15 cellular contexts compared by ENCODE assay signal in the genomic region with DNA sequence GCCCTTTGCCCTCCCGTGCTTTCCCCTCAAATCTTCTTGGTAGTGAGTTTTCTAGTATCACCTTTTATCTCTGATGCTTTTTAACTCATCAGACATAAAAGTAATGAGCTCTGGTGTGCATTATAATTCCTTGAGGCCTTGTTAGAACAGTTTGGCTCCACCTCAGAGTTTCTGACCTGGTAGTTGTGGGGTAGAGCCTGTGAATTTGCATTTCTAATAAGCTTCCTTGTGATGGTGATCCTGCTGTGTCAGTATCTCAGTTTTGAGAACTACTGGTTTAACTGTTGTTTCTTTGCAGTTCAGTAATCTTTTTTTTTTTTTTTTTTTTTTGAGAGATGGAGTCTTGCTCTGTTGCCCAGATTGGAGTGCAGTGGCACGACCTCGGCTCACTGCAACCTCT. TPM values are rescaled to one million over a fixed set of nuclear protein-coding genes. Genes with fewer than 3 reads are reported as not detected.
DNase-seq lines count a peak whose midpoint lies in the region; ATAC-seq and TF ChIP-seq lines count a peak whose summit lies in the region.
"Had no signal": no experiment of that assay in that cellular context is flagged by ENCODE, and none has a peak within 500 bp of the region (broad histone marks: within the 10 kb centered on the region; RNA-seq: fewer than 3 reads in every experiment).

No MANE protein-coding gene starts in this region.

- H3K36me3 ChIP-seq in CD4-positive, CD25-positive, alpha-beta regulatory T cell (ENCODE audit: control insufficient read depth, insufficient read depth, low read length) = peaks cover 2% of the 10 kb centered on the region
- H3K36me3 ChIP-seq in esophagus muscularis mucosa = peaks cover 0 to 7% (median 2%) of the 10 kb centered on the region in 4 donors

- no peak overlapping the region for H3K27ac ChIP-seq in CD4-positive, CD25-positive, alpha-beta regulatory T cell (ENCODE audit: insufficient read depth, low read length, poor library complexity, severe bottlenecking)
- H3K27ac ChIP-seq in epithelial cell of prostate (peak overlapping the region; percentile 55), esophagus muscularis mucosa (replicated peaks in 1 of 4) (no peak overlapping the region)

- no peak for TF ChIP-seq CTCF in omental fat pad (IDR thresholded peaks at IDR 0.05)
- no peak for TF ChIP-seq CTCF in esophagus muscularis mucosa (IDR thresholded peaks at IDR 0.05)

- WGBS in esophagus muscularis mucosa = 92% methylated on average over 3 of the region's 3 CpGs

- H3K27me3 ChIP-seq in CD4-positive, CD25-positive, alpha-beta regulatory T cell (ENCODE audit: control insufficient read depth, insufficient read depth, low read length) = no peaks in the 10 kb centered on the region
- no peaks in the 10 kb centered on the region for H3K27me3 ChIP-seq in esophagus muscularis mucosa

- intact Hi-C loops in esophagus muscularis mucosa (cut with DNase I) = no loop called here

- DNase-seq in CD4-positive, CD25-positive, alpha-beta regulatory T cell = no peak
- DNase-seq in epithelial cell of prostate (ENCODE audit: low read depth, low spot score) (no peak), omental fat pad (ENCODE audit: low spot score) (no peak), esophagus muscularis mucosa (ENCODE audit: extremely low spot score) (no peak)
- no peak for DNase-seq in stimulated activated CD4-positive, alpha-beta T cell treated with anti-CD3 and anti-CD28 coated beads, Interleukin-4, amount 100 ng/mL, for 24 hours
- DNase-seq: activated CD4-positive, alpha-beta T cell treated with anti-CD3 and anti-CD28 coated beads, Interleukin-2, amount 50 U/mL, for 4 hours; activated naive CD4-positive, alpha-beta T cell; caudate nucleus; NCI-H1105; NCI-H446; T-helper 2 cell had no signal

- H3K4me3 ChIP-seq in CD4-positive, CD25-positive, alpha-beta regulatory T cell (ENCODE audit: low read depth, low read length) = no peak overlapping the region
- no peak overlapping the region for H3K4me3 ChIP-seq in esophagus muscularis mucosa

- H3K4me1 Mint-ChIP-seq in CD4-positive, CD25-positive, alpha-beta regulatory T cell = peaks cover 34 to 82% (median 56%) of the 10 kb centered on the region in 4 donors

- H3K27ac Mint-ChIP-seq in CD4-positive, CD25-positive, alpha-beta regulatory T cell = peak overlapping the region in 2 of 3 donors; percentile 52

- no peaks in the 10 kb centered on the region for H3K27me3 Mint-ChIP-seq in CD4-positive, CD25-positive, alpha-beta regulatory T cell

- peak overlapping the region in 2 of 4 donors; percentile 25 to 45 for H3K4me3 Mint-ChIP-seq in CD4-positive, CD25-positive, alpha-beta regulatory T cell
- H3K4me3 Mint-ChIP-seq: neural crest cell had no signal

- H3K4me1 ChIP-seq in CD4-positive, CD25-positive, alpha-beta regulatory T cell (ENCODE audit: control insufficient read depth, insufficient read depth, low read length, poor library complexity, severe bottlenecking) = peaks cover 27% of the 10 kb centered on the region
- peaks cover 8 to 58% (median 30%) of the 10 kb centered on the region in 4 donors for H3K4me1 ChIP-seq in esophagus muscularis mucosa

- no peak for ATAC-seq in CD4-positive, CD25-positive, alpha-beta regulatory T cell (ENCODE audit: low read depth in 2 of 2)
- ATAC-seq in GM18511 (IDR thresholded peaks at IDR 0.05; ENCODE audit: unreplicated experiment) = peak; percentile 59
- ATAC-seq in HG03432 (IDR thresholded peaks at IDR 0.05; ENCODE audit: unreplicated experiment) = peak; percentile 38
- ATAC-seq in omental fat pad (ENCODE audit: low FRiP score) = no peak
- ATAC-seq: left lobe of liver had no signal

- TF ChIP-seq EP300 in esophagus muscularis mucosa (IDR thresholded peaks at IDR 0.05) = no peak

- no peak for TF ChIP-seq POLR2A in esophagus muscularis mucosa (IDR thresholded peaks at IDR 0.05; ENCODE audit: low read depth)

- peaks cover 11% of the 10 kb centered on the region for H3K36me3 Mint-ChIP-seq in CD4-positive, CD25-positive, alpha-beta regulatory T cell

- peaks cover 0 to 2% (median 0%) of the 10 kb centered on the region in 7 donors for H3K9me3 Mint-ChIP-seq in CD4-positive, CD25-positive, alpha-beta regulatory T cell
- H3K9me3 Mint-ChIP-seq: neural crest cell had no signal

- H3K9me3 ChIP-seq in CD4-positive, CD25-positive, alpha-beta regulatory T cell (ENCODE audit: control insufficient read depth in 2 of 2, low read length in 2 of 2) = no peaks in the 10 kb centered on the region
- H3K9me3 ChIP-seq in esophagus muscularis mucosa = no peaks in the 10 kb centered on the region

RNA-seq across cellular contexts. Expression of gene UBE2D2, which starts 31.1 kb away (rescaled TPM):
- total RNA-seq in CD4-positive, CD25-positive, alpha-beta regulatory T cell = 181 TPM
- 100 to 1,000 TPM; 330 to 376 (median 350) TPM for polyA plus RNA-seq in CD4-positive, CD25-positive, alpha-beta regulatory T cell
- total RNA-seq in omental fat pad (10 to 100 TPM; 50.4 to 76.9 (median 70.4) TPM), esophagus muscularis mucosa (100 to 1,000 TPM in 1 of 4 donors, 10 to 100 TPM in 3; 86.9 to 104 (median 91.5) TPM)

RNA-seq across cellular contexts. Expression of gene CXXC5, which starts 55.9 kb away (rescaled TPM):
- total RNA-seq in CD4-positive, CD25-positive, alpha-beta regulatory T cell = 4.6 TPM
- polyA plus RNA-seq in CD4-positive, CD25-positive, alpha-beta regulatory T cell = 10 to 100 TPM in 1 of 4 donors, 1 to 10 TPM in 3; 7.2 to 12.7 (median 8.4) TPM
- 10 to 100 TPM; 14.9 to 27.3 (median 25.0) TPM for total RNA-seq in omental fat pad
- total RNA-seq in esophagus muscularis mucosa = 10 to 100 TPM; 22.0 to 32.4 (median 27.8) TPM

Comparison
In these comparisons a context has a peak if more than half of its experiments do, and no peak if none do; other contexts are left out.
1. ATAC-seq: peak in GM18511 (single experiment) and HG03432 (single experiment); none in CD4-positive, CD25-positive, alpha-beta regulatory T cell (0 of 2) and omental fat pad (single experiment).